In genomic region chr2:128733450-128733849, GRCh38 we compare ENCODE assay signal across 19 cellular contexts.
DNase-seq lines count a peak whose midpoint lies in the region; ATAC-seq, FAIRE-seq and TF ChIP-seq lines count a peak whose summit lies in the region.
"Had no signal": no experiment of that assay in that cellular context is flagged by ENCODE, and none has a peak within 500 bp of the region (broad histone marks: within the 10 kb centered on the region; RNA-seq: fewer than 3 reads in every experiment).

No MANE protein-coding gene starts in this region.

- H4K91ac ChIP-seq in H1 (replicated peaks; ENCODE audit: insufficient read length, low read length) = no peak overlapping the region

- H3K14ac ChIP-seq in H1 (ENCODE audit: insufficient read length) = no peak overlapping the region

- no peak for TF ChIP-seq RAD21 in H1 (IDR thresholded peaks at IDR 0.05 in 1 of 2, conservative IDR thresholded peaks at IDR 0.05 in 1 of 2; ENCODE audit: low read depth in 2 of 2, low read length in 2 of 2)

- H3K36me3 ChIP-seq in ACC112 (ENCODE audit: insufficient read depth, low read length) (0 out of 2 replicates have a peak, but pooled peaks cover 3% of the 10 kb centered on the region), H1 (ENCODE audit: control insufficient read depth in 2 of 4, insufficient read depth in 4 of 4, low read length in 3 of 4) (no peaks in the 10 kb centered on the region)
- H3K36me3 ChIP-seq: Peyer's patch had no signal

- no peak overlapping the region for H2BK120ac ChIP-seq in H1 (replicated peaks; ENCODE audit: low read depth, low read length)

- peaks cover 38% of the 10 kb centered on the region for H3K4me1 ChIP-seq in ACC112 (ENCODE audit: control insufficient read depth, insufficient read depth, low read length, unreplicated experiment)
- no peaks in the 10 kb centered on the region; a peak in 3 of 7 replicates for H3K4me1 ChIP-seq in H1 (replicated peaks in 1 of 4; ENCODE audit: control insufficient read depth in 3 of 4, insufficient read depth in 4 of 4, low read length in 3 of 4)

- POLR2A ChIA-PET in RWPE1 (lab: Yijun Ruan, JAX; ENCODE audit: low non-redundant PET) = no interaction called here
- POLR2A ChIA-PET in H1 (lab: Charles Lee; ENCODE audit: partially characterized antibody) = no interaction called here

- H2BK5ac ChIP-seq in H1 (ENCODE audit: low read depth, low read length) = no peak overlapping the region

- no peak overlapping the region for H3K18ac ChIP-seq in H1 (ENCODE audit: extremely low read depth, low read length)

- H3K23ac ChIP-seq in H1 (ENCODE audit: insufficient read length) = no peak overlapping the region

- no peak overlapping the region for H2AFZ ChIP-seq in ACC112 (ENCODE audit: low read length, unreplicated experiment)
- H2AFZ ChIP-seq in H1 (ENCODE audit: low read length) = no peak overlapping the region

- WGBS in H1 (ENCODE audit: extremely low coverage in 1 of 2, insufficient coverage in 1 of 2, insufficient read length in 1 of 2, insufficient replicate concordance in 2 of 2, low coverage in 1 of 2, low lambda C conversion rate in 2 of 2, missing lambda C conversion rate in 1 of 2), 2 experiments = 89% methylated on average over 5 of the region's 5 CpGs; no CpG with 5 or more reads in 1 of the 2 experiments

- peak; percentile 4 for ATAC-seq in GM18502 (IDR thresholded peaks at IDR 0.05; ENCODE audit: poor library complexity, unreplicated experiment)

- H3K9ac ChIP-seq in H1 (replicated peaks in 1 of 4; ENCODE audit: extremely low read depth in 1 of 4, low read depth in 3 of 4, low read length in 3 of 4) = no peak overlapping the region

- no peak overlapping the region for H2BK12ac ChIP-seq in H1 (ENCODE audit: low read depth, low read length)

- DNase-seq in RWPE1 (ENCODE audit: low spot score) = no peak
- DNase-seq in H1 (ENCODE audit: low read depth in 1 of 2, low spot score in 2 of 2) = no peak
- no peak for DNase-seq in iPS-NIHi11 (ENCODE audit: low spot score)
- DNase-seq in foreskin fibroblast = no peak
- DNase-seq in ecto neural progenitor cell (ENCODE audit: low spot score) = no peak
- no peak for DNase-seq in NCI-H2107 (lab: John Stamatoyannopoulos, UW)
- DNase-seq: ACHN; CD4-positive, alpha-beta T cell; H7; NCI-H1436; NCI-H2029; NCI-H510A; NCI-H774; Peyer's patch; SHP77 had no signal

- no peak for TF ChIP-seq EP300 in H1 (IDR thresholded peaks at IDR 0.05; ENCODE audit: borderline replicate concordance in 1 of 2, low read depth in 2 of 2, low read length in 2 of 2)

- H4K5ac ChIP-seq in H1 (ENCODE audit: insufficient read length, low read depth, low read length) = no peak overlapping the region

- no peak overlapping the region for H3K4me2 ChIP-seq in H1 (ENCODE audit: insufficient read depth in 1 of 2, low read depth in 2 of 2, low read length in 2 of 2)

- H2BK15ac ChIP-seq in H1 (ENCODE audit: low read length) = peak overlapping the region; percentile 77; the same call in 1 of the 2 replicates

- no peaks in the 10 kb centered on the region for H4K20me1 ChIP-seq in H1 (replicated peaks in 1 of 2; ENCODE audit: control insufficient read depth in 1 of 2, insufficient read depth in 2 of 2, low read length in 2 of 2)

- H3K79me2 ChIP-seq in ACC112 (ENCODE audit: control insufficient read depth, insufficient read depth, low read length, unreplicated experiment) (no peaks in the 10 kb centered on the region), H1 (ENCODE audit: control insufficient read depth in 1 of 2, insufficient read depth in 2 of 2, low read length in 2 of 2) (no peaks in the 10 kb centered on the region)

- no peak overlapping the region for H3K56ac ChIP-seq in H1 (replicated peaks; ENCODE audit: insufficient read length, low read depth, low read length)

- no peak overlapping the region for H4K8ac ChIP-seq in H1 (ENCODE audit: extremely low read depth, insufficient read depth, low read length)

- no peak for FAIRE-seq in H1 (lab: Jason Lieb, UNC)
- FAIRE-seq: HTR-8/SVneo had no signal

- no peak for TF ChIP-seq POLR2A in H1 (IDR thresholded peaks at IDR 0.05; ENCODE audit: control extremely low read depth in 1 of 2, low read depth in 2 of 2, low read length in 2 of 2)

- H3K27me3 ChIP-seq in ACC112 (ENCODE audit: insufficient read depth, low read length) (peaks cover 5% of the 10 kb centered on the region; the same call in 1 of the 2 replicates), H1 (replicated peaks in 1 of 4; ENCODE audit: control insufficient read depth in 3 of 4, extremely low read depth in 1 of 4, insufficient read depth in 3 of 4, low read length in 3 of 4) (peaks cover 0 to 11% (median 9%) of the 10 kb centered on the region in 4 experiments; a peak in 6 of 7 replicates)
- H3K27me3 ChIP-seq: Peyer's patch had no signal

- no peak for TF ChIP-seq CTCF in RWPE1 (conservative IDR thresholded peaks at IDR 0.05; ENCODE audit: low read depth)
- TF ChIP-seq CTCF in H1 (IDR thresholded peaks at IDR 0.05; ENCODE audit: control extremely low read depth in 1 of 3, insufficient read depth in 1 of 3, low read depth in 1 of 3, low read length in 3 of 3) = no peak
- no peak for TF ChIP-seq CTCF in foreskin fibroblast (IDR thresholded peaks at IDR 0.05; ENCODE audit: low read depth, low read length)

- CTCF ChIA-PET in RWPE1 (lab: Yijun Ruan, JAX) (no interaction called here), H1 (lab: Charles Lee; ENCODE audit: partially characterized antibody) (interaction anchor here (1.1 to 1.7 kb wide), 3 partner anchors 17 to 161 kb away, joined by 3 to 4 read pairs (median 3); no protein-coding TSS in a partner anchor)

- peak overlapping the region; percentile 13; the same call in 1 of the 2 replicates for H3K27ac ChIP-seq in ACC112 (ENCODE audit: low read depth, low read length)
- H3K27ac ChIP-seq in RWPE1 = peak overlapping the region; percentile 57
- H3K27ac ChIP-seq in H1 (ENCODE audit: low read depth, low read length) = no peak overlapping the region
- H3K27ac ChIP-seq: HL-60, Peyer's patch had no signal

- peaks cover 0 to 3% of the 10 kb centered on the region in 2 experiments; a peak in 1 of 4 replicates for H3K9me3 ChIP-seq in H1 (ENCODE audit: insufficient read depth in 2 of 2, low read depth in 1 of 2, low read length in 1 of 2)
- H3K9me3 ChIP-seq: Peyer's patch had no signal

- no peak overlapping the region for H3K4ac ChIP-seq in H1 (replicated peaks; ENCODE audit: insufficient read length, low read depth, low read length)

- H3K4me3 ChIP-seq in ACC112 (ENCODE audit: low read depth, low read length) (no peak overlapping the region), H1 (ENCODE audit: extremely low read depth in 1 of 4, insufficient read depth in 2 of 4, low read depth in 3 of 4, low read length in 4 of 4) (no peak overlapping the region), foreskin fibroblast (ENCODE audit: low read depth in 1 of 2, low read length in 2 of 2) (no peak overlapping the region)
- H3K4me3 ChIP-seq: Peyer's patch had no signal

- H3K79me1 ChIP-seq in H1 (ENCODE audit: low read depth, low read length) = no peaks in the 10 kb centered on the region

- H2AK5ac ChIP-seq in H1 (ENCODE audit: low read depth, low read length) = no peak overlapping the region

- no peaks in the 10 kb centered on the region for H3K23me2 ChIP-seq in H1 (ENCODE audit: low read depth, low read length)

- H2BK20ac ChIP-seq in H1 (ENCODE audit: low read length) = no peak overlapping the region

TF ChIP-seq in H1, 55 proteins besides CTCF, POLR2A, EP300 and RAD21 (continues in another document):
- TF ChIP-seq NANOG (IDR thresholded peaks at IDR 0.05; ENCODE audit: insufficient read depth, low read depth, low read length, poor library complexity, severe bottlenecking) (no peak), SRF (IDR thresholded peaks at IDR 0.05; ENCODE audit: low read depth, low read length) (no peak), PHF8 (conservative IDR thresholded peaks at IDR 0.05; ENCODE audit: low read depth, low read length) (no peak), EGR1 (IDR thresholded peaks at IDR 0.05; ENCODE audit: borderline replicate concordance, low read depth, low read length) (no peak), HDAC2 (IDR thresholded peaks at IDR 0.05; ENCODE audit: borderline replicate concordance in 1 of 2, low read depth in 2 of 2, low read length in 2 of 2) (no peak), SP4 (IDR thresholded peaks at IDR 0.05; ENCODE audit: low read length) (no peak), BCL11A (IDR thresholded peaks at IDR 0.05; ENCODE audit: low read depth in 2 of 2, low read length in 2 of 2) (no peak), EZH2 (IDR thresholded peaks at IDR 0.05; ENCODE audit: low read depth, low read length, severe bottlenecking) (no peak), ZNF274 (IDR thresholded peaks at IDR 0.05; ENCODE audit: borderline replicate concordance, extremely low read depth, low read length) (no peak), RFX5 (IDR thresholded peaks at IDR 0.05; ENCODE audit: borderline replicate concordance, low read depth, low read length) (no peak), CBX5 (IDR thresholded peaks at IDR 0.05; ENCODE audit: low read depth, low read length) (no peak), HDAC6 (IDR thresholded peaks at IDR 0.05; ENCODE audit: low read depth, low read length) (no peak), MAFK (IDR thresholded peaks at IDR 0.05; ENCODE audit: low read depth, low read length) (no peak), JUN (IDR thresholded peaks at IDR 0.05; ENCODE audit: low read depth, low read length) (no peak), SUZ12 (IDR thresholded peaks at IDR 0.05; ENCODE audit: low read length) (no peak), KDM1A (IDR thresholded peaks at IDR 0.05; ENCODE audit: borderline replicate concordance, low read length) (no peak), SP2 (IDR thresholded peaks at IDR 0.05; ENCODE audit: low read length) (no peak), KDM5A (IDR thresholded peaks at IDR 0.05; ENCODE audit: low read length) (no peak)
